34 cellular contexts compared by ENCODE assay signal in genomic region chr10:17365402-17365801, GRCh38.
"Had no signal": no experiment of that assay in that cellular context is flagged by ENCODE, and none has a peak within 500 bp of the region (broad histone marks: within the 10 kb centered on the region; RNA-seq: fewer than 3 reads in every experiment).

No MANE protein-coding gene starts in this region.

- H3K27me3 Mint-ChIP-seq: activated naive CD4-positive, alpha-beta T cell treated with anti-CD3 and anti-CD28 coated beads, Interleukin-2, amount 50 U/mL, for 24 hours had no signal

- H3K4me3 Mint-ChIP-seq: activated CD4-positive, alpha-beta T cell treated with anti-CD3 and anti-CD28 coated beads, Interleukin-2, amount 10 ng/mL, durations not matched to agents 24 days and 14 days; activated CD8-positive, alpha-beta memory T cell treated with anti-CD3 and anti-CD28 coated beads, Interleukin-2, amount 10 ng/mL, durations not matched to agents 7 days and 5 days; activated CD8-positive, alpha-beta T cell treated with anti-CD3 and anti-CD28 coated beads for 36 hours; activated naive CD4-positive, alpha-beta T cell treated with anti-CD3 and anti-CD28 coated beads, Interleukin-2, amount 50 U/mL, for 24 hours; activated naive CD8-positive, alpha-beta T cell treated with anti-CD3 and anti-CD28 coated beads, Interleukin-2, amount 50 U/mL, for 24 hours; endodermal cell; immature natural killer cell; naive thymus-derived CD4-positive, alpha-beta T cell; neural crest cell had no signal

- H3K36me3 ChIP-seq: heart left ventricle, pancreas, prostate gland, transverse colon, WERI-Rb-1 had no signal

- H3K36me3 Mint-ChIP-seq: activated CD8-positive, alpha-beta memory T cell treated with anti-CD3 and anti-CD28 coated beads, Interleukin-2, amount 10 ng/mL, durations not matched to agents 7 days and 5 days had no signal

- ATAC-seq: activated CD4-positive, CD25-positive, alpha-beta regulatory T cell treated with anti-CD3 and anti-CD28 coated beads, Interleukin-2, amount 50 U/mL, for 24 hours; activated CD8-positive, alpha-beta memory T cell treated with anti-CD3 and anti-CD28 coated beads, Interleukin-2, amount 10 ng/mL, durations not matched to agents 7 days and 5 days; activated CD8-positive, alpha-beta T cell treated with anti-CD3 and anti-CD28 coated beads for 36 hours; activated naive CD8-positive, alpha-beta T cell treated with anti-CD3 and anti-CD28 coated beads, Interleukin-2, amount 50 U/mL, for 24 hours; esophagus mucosa; foreskin keratinocyte; heart left ventricle; left colon; naive thymus-derived CD4-positive, alpha-beta T cell; pancreas; sciatic nerve; stimulated activated naive CD8-positive, alpha-beta T cell treated with anti-CD3 and anti-CD28 coated beads, Interleukin-15, Interleukin-2, amounts not matched to agents 100 U/mL and 50 U/mL, for 24 hours had no signal

- H3K4me3 ChIP-seq: heart left ventricle, pancreas, prostate gland, skin epidermis, testis, transverse colon had no signal

- H3K9me3 Mint-ChIP-seq: activated CD4-positive, alpha-beta T cell treated with anti-CD3 and anti-CD28 coated beads, Interleukin-2, amount 10 ng/mL, durations not matched to agents 24 days and 14 days; activated naive CD8-positive, alpha-beta T cell treated with anti-CD3 and anti-CD28 coated beads, Interleukin-2, amount 50 U/mL, for 24 hours; activated T-helper 2 cell treated with anti-CD3 and anti-CD28 coated beads, Interferon-gamma antibody, Interleukin-2, Interleukin-4, amounts not matched to agents 10 μg/mL and 5 μg/mL and 100 μg/mL, durations not matched to agents 14 hours and 24 hours and 36 hours; immature natural killer cell had no signal

- H3K27ac ChIP-seq: foreskin keratinocyte, heart left ventricle, pancreas, prostate gland, skin epidermis, testis, transverse colon, WERI-Rb-1 had no signal

- DNase-seq: activated CD4-positive, alpha-beta T cell treated with anti-CD3 and anti-CD28 coated beads, Interleukin-2, amount 10 ng/mL, durations not matched to agents 24 days and 14 days; activated CD8-positive, alpha-beta memory T cell treated with anti-CD3 and anti-CD28 coated beads, Interleukin-2, amount 10 ng/mL, durations not matched to agents 7 days and 5 days; activated CD8-positive, alpha-beta T cell treated with anti-CD3 and anti-CD28 coated beads for 36 hours; activated naive CD8-positive, alpha-beta T cell treated with anti-CD3 and anti-CD28 coated beads, Interleukin-2, amount 50 U/mL, for 24 hours; activated T-cell treated with anti-CD3 and anti-CD28 coated beads, Interleukin-2, amount 50 U/mL, for 48 hours; amygdala; caudate nucleus; endodermal cell; foreskin keratinocyte; heart left ventricle; hypothalamus; immature natural killer cell; kidney; left colon; midbrain; naive thymus-derived CD4-positive, alpha-beta T cell; nucleus accumbens; pancreas; retina; stimulated activated CD4-positive, alpha-beta T cell treated with anti-CD3 and anti-CD28 coated beads, Interleukin-12 subunit alpha, Interleukin-12 subunit beta, amount 100 ng/mL, for 4 hours; stimulated activated CD4-positive, alpha-beta T cell treated with anti-CD3 and anti-CD28 coated beads, Interleukin-4, amount 100 ng/mL, for 1 hour; stimulated activated naive CD8-positive, alpha-beta T cell treated with anti-CD3 and anti-CD28 coated beads, Interleukin-15, Interleukin-2, amounts not matched to agents 100 U/mL and 50 U/mL, for 24 hours; T-helper 9 cell; testis; transverse colon; WERI-Rb-1 had no signal

- H3K4me1 Mint-ChIP-seq: activated CD4-positive, alpha-beta T cell treated with anti-CD3 and anti-CD28 coated beads, Interleukin-2, amount 10 ng/mL, durations not matched to agents 24 days and 14 days; activated CD8-positive, alpha-beta memory T cell treated with anti-CD3 and anti-CD28 coated beads, Interleukin-2, amount 10 ng/mL, durations not matched to agents 7 days and 5 days; endodermal cell; immature natural killer cell; naive thymus-derived CD4-positive, alpha-beta T cell; neural crest cell had no signal

- H3K4me1 ChIP-seq: foreskin keratinocyte, heart left ventricle, pancreas, prostate gland, testis, transverse colon had no signal

- H3K27me3 ChIP-seq: foreskin keratinocyte, heart left ventricle, pancreas, testis, transverse colon had no signal

- H3K9me3 ChIP-seq: pancreas, prostate gland, testis, transverse colon had no signal

- H3K27ac Mint-ChIP-seq: activated CD4-positive, alpha-beta T cell treated with anti-CD3 and anti-CD28 coated beads, Interleukin-2, amount 10 ng/mL, durations not matched to agents 24 days and 14 days; activated CD8-positive, alpha-beta memory T cell treated with anti-CD3 and anti-CD28 coated beads, Interleukin-2, amount 10 ng/mL, durations not matched to agents 7 days and 5 days; activated CD8-positive, alpha-beta T cell treated with anti-CD3 and anti-CD28 coated beads for 36 hours; activated naive CD4-positive, alpha-beta T cell treated with anti-CD3 and anti-CD28 coated beads, Interleukin-2, amount 50 U/mL, for 24 hours; activated naive CD8-positive, alpha-beta T cell treated with anti-CD3 and anti-CD28 coated beads, Interleukin-2, amount 50 U/mL, for 24 hours; activated T-helper 2 cell treated with anti-CD3 and anti-CD28 coated beads, Interferon-gamma antibody, Interleukin-2, Interleukin-4, amounts not matched to agents 10 μg/mL and 5 μg/mL and 100 μg/mL, durations not matched to agents 14 hours and 24 hours and 36 hours; endodermal cell; immature natural killer cell; naive thymus-derived CD4-positive, alpha-beta T cell had no signal
